ENCODE assay signal across 8 cellular contexts in the genomic region with DNA sequence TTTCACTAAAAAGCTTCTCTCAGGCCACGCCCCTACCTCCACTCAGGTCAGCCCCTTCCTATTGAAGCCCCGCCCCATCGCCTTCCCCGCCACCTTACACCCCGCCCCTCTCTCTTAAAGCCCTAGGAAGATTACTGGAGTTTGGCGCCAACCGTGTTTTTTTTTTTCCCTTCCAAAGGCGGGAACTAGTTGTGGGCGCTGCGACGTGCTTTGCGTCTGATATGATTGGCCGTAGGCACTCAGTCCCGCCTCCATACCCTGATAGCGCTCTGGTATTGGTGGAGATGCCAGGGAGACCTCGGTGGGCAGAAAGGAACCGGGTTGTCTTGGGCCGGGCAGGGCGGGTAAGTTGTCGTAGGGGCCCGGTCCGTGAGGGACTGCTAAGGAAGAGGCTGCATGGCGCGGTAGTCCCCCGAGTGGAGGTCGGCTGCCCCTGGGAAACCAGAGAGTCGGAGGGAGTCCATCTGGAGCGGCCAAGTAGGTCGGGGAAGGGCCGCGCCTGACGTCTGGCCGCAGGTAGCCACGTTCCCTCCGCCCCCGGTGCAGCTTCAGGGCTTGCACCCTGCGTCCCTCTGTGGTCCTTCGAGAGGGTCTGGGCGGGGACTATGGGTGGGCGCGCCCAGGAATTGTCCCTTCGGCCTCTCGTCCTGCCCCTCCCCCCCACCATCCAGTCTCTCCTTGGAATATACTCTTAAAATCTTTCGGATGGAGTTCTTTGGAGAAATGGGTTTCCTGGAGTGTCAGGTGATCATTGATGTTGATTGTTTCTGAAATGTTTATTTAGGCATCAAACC. TPM values are rescaled to one million over a fixed set of nuclear protein-coding genes. Genes with fewer than 3 reads are reported as not detected.
A peak's percentile ranks its signal among the peaks of the same experiment; 100 is the strongest.
DNase-seq lines count a peak whose midpoint lies in the region; ATAC-seq and TF ChIP-seq lines count a peak whose summit lies in the region.

A gene (plus strand): TSS at position 290 of the 794 bp plus-strand sequence.

- peaks cover 34% of the 10 kb centered on the region for H3K4me1 Mint-ChIP-seq in activated T-cell treated with anti-CD3 and anti-CD28 coated beads, Interleukin-2, amount 50 U/mL, for 24 hours (ENCODE audit: low read depth)

- H3K9me3 ChIP-seq in muscle layer of duodenum (ENCODE audit: control insufficient read depth in 1 of 2, low read length in 2 of 2) = no peaks in the 10 kb centered on the region

- H3K36me3 Mint-ChIP-seq in activated T-cell treated with anti-CD3 and anti-CD28 coated beads, Interleukin-2, amount 50 U/mL, for 24 hours (ENCODE audit: low read depth) = peaks cover 53% of the 10 kb centered on the region

- no peaks in the 10 kb centered on the region for H3K27me3 ChIP-seq in muscle layer of duodenum (ENCODE audit: low read depth, low read length)

- peaks cover 7 to 10% of the 10 kb centered on the region in 2 donors for H3K4me1 ChIP-seq in muscle layer of duodenum (ENCODE audit: control insufficient read depth in 1 of 2, insufficient read depth in 2 of 2, low read length in 2 of 2)

- peak; percentile 100 for DNase-seq in DMS153 treated with DMSO at 0.1 percent for 48 hours (lab: John Stamatoyannopoulos, UW; ENCODE audit: unreplicated experiment)
- DNase-seq in KBM-7 = peak; percentile 99
- peak; percentile 90 for DNase-seq in activated T-cell treated with anti-CD3 and anti-CD28 coated beads, Interleukin-2, amount 50 U/mL, for 24 hours
- DNase-seq in stimulated activated CD8-positive, alpha-beta memory T cell treated with anti-CD3 and anti-CD28 coated beads, Interleukin-7, amount 100 ng/mL, for 4 hours (ENCODE audit: low read depth in 2 of 2) = peak; percentile 86 to 94

- no peaks in the 10 kb centered on the region for H3K36me3 ChIP-seq in muscle layer of duodenum (ENCODE audit: control insufficient read depth in 1 of 2, insufficient read depth in 2 of 2, low read length in 2 of 2)

- peak within 1 kb of the TSS; percentile 99 for H3K27ac Mint-ChIP-seq in activated T-cell treated with anti-CD3 and anti-CD28 coated beads, Interleukin-2, amount 50 U/mL, for 24 hours

- in situ Hi-C loops in KBM-7 (cut with MboI; ENCODE audit: low pct_unique_long_range_greater_than_20kb, low sequenced_read_pairs) = no loop called here

- peak within 1 kb of the TSS; percentile 93 to 97 for H3K4me3 ChIP-seq in muscle layer of duodenum (ENCODE audit: low read depth in 1 of 2, low read length in 2 of 2)

- H3K27me3 Mint-ChIP-seq in activated T-cell treated with anti-CD3 and anti-CD28 coated beads, Interleukin-2, amount 50 U/mL, for 24 hours = no peaks in the 10 kb centered on the region

- H3K9me3 Mint-ChIP-seq in activated T-cell treated with anti-CD3 and anti-CD28 coated beads, Interleukin-2, amount 50 U/mL, for 24 hours = no peaks in the 10 kb centered on the region

- ATAC-seq in GM21717 (IDR thresholded peaks at IDR 0.05; ENCODE audit: unreplicated experiment) = peak; percentile 98
- ATAC-seq in esophagus mucosa = peak; percentile 99

- H3K27ac ChIP-seq in muscle layer of duodenum (ENCODE audit: low read length) = peak within 1 kb of the TSS; percentile 90

- peak within 1 kb of the TSS; percentile 99 for H3K4me3 Mint-ChIP-seq in activated T-cell treated with anti-CD3 and anti-CD28 coated beads, Interleukin-2, amount 50 U/mL, for 24 hours

TF ChIP-seq in PFSK-1, 5 proteins besides CTCF, POLR2A, EP300 and RAD21:
- peak; percentile 82 for TF ChIP-seq POLR2AphosphoS5 (IDR thresholded peaks at IDR 0.05; ENCODE audit: low read depth, low read length)
- TF ChIP-seq TAF1 (IDR thresholded peaks at IDR 0.05; ENCODE audit: borderline replicate concordance, insufficient read depth, low read length) = no peak
- peak; percentile 15 for TF ChIP-seq FOXP2 (optimal IDR thresholded peaks at IDR 0.05; ENCODE audit: borderline replicate concordance, extremely low read depth, extremely low read length, insufficient read depth)
- peak; percentile 92; the same call in 1 of the 2 replicates for TF ChIP-seq SIN3A (IDR thresholded peaks at IDR 0.05; ENCODE audit: borderline replicate concordance, insufficient read depth, low read length)

RNA-seq across cellular contexts. Expression of the gene that starts here (rescaled TPM):
- 5.4 TPM for polyA plus RNA-seq in PFSK-1 (2012; ENCODE audit: insufficient read length, low read depth)
- total RNA-seq in esophagus mucosa = 6.1 TPM

Comparison
In these comparisons a context has a peak if more than half of its experiments do, and no peak if none do; other contexts are left out.
1. Peak in every context shown above with its lines: DNase-seq, ATAC-seq, H3K4me3 ChIP-seq and H3K27ac ChIP-seq.